In genomic region chr7:47967123-47967522, GRCh38 we compare ENCODE assay signal across 23 cellular contexts. TPM values are rescaled to one million over a fixed set of nuclear protein-coding genes. Genes with fewer than 3 reads are reported as not detected.
DNase-seq lines count a peak whose midpoint lies in the region; ATAC-seq lines count a peak whose summit lies in the region.
"Had no signal": no experiment of that assay in that cellular context is flagged by ENCODE, and none has a peak within 500 bp of the region (broad histone marks: within the 10 kb centered on the region; RNA-seq: fewer than 3 reads in every experiment).

No MANE protein-coding gene starts in this region.

- H3K27ac Mint-ChIP-seq in activated naive CD8-positive, alpha-beta T cell, result peak overlapping the region; percentile 75
- H3K27ac Mint-ChIP-seq in activated naive CD8-positive, alpha-beta T cell treated with anti-CD3 and anti-CD28 coated beads, Interleukin-2, amount 50 U/mL, for 24 hours, result no peak overlapping the region
- H3K27ac Mint-ChIP-seq in CD4-positive, alpha-beta memory T cell, result peak overlapping the region in 4 of 7 donors; percentile 3 to 86 (median 60)
- H3K27ac Mint-ChIP-seq in central memory CD8-positive, alpha-beta T cell (ENCODE audit: low read depth), result peak overlapping the region; percentile 11
- no peak overlapping the region for H3K27ac Mint-ChIP-seq in activated CD4-positive, alpha-beta memory T cell treated with anti-CD3 and anti-CD28 coated beads for 36 hours
- H3K27ac Mint-ChIP-seq: B cell had no signal

- no peak overlapping the region for H3K4me2 ChIP-seq in mesenchymal stem cell (ENCODE audit: low read length, poor library complexity, severe bottlenecking)
- H3K4me2 ChIP-seq: A549 had no signal

- H3K14ac ChIP-seq in mesenchymal stem cell (ENCODE audit: low read length in 2 of 2), result no peak overlapping the region

- CTCF ChIA-PET in CD4-positive, alpha-beta memory T cell (lab: Charles Lee; ENCODE audit: partially characterized antibody), result interaction anchor here (0.9 to 1.2 kb wide), 2 partner anchors 22 to 144 kb away, joined by 3 to 4 read pairs; no protein-coding TSS in a partner anchor
- CTCF ChIA-PET in activated CD4-positive, alpha-beta memory T cell treated with anti-CD3 and anti-CD28 coated beads for 36 hours (lab: Charles Lee), result interaction anchor here (0.7 to 2.8 kb wide), 3 partner anchors 22 to 144 kb away, joined by 3 to 20 read pairs (median 8); no protein-coding TSS in a partner anchor

- no peaks in the 10 kb centered on the region for H3K27me3 ChIP-seq in CD4-positive, alpha-beta memory T cell (ENCODE audit: insufficient read depth, low read length)
- H3K27me3 ChIP-seq in mesenchymal stem cell (ENCODE audit: control insufficient read depth in 1 of 2, insufficient read depth in 1 of 2, low read length in 2 of 2), result no peaks in the 10 kb centered on the region
- H3K27me3 ChIP-seq: MG63 had no signal

- no peak overlapping the region for H3K4me3 Mint-ChIP-seq in activated naive CD8-positive, alpha-beta T cell
- no peak overlapping the region for H3K4me3 Mint-ChIP-seq in activated naive CD8-positive, alpha-beta T cell treated with anti-CD3 and anti-CD28 coated beads, Interleukin-2, amount 50 U/mL, for 24 hours
- no peak overlapping the region for H3K4me3 Mint-ChIP-seq in CD4-positive, alpha-beta memory T cell
- H3K4me3 Mint-ChIP-seq in central memory CD8-positive, alpha-beta T cell, result no peak overlapping the region
- no peak overlapping the region for H3K4me3 Mint-ChIP-seq in activated CD4-positive, alpha-beta memory T cell treated with anti-CD3 and anti-CD28 coated beads for 36 hours
- H3K4me3 Mint-ChIP-seq: B cell, CD14-positive monocyte had no signal

- H3K9me3 Mint-ChIP-seq in activated naive CD8-positive, alpha-beta T cell (ENCODE audit: low read depth), result no peaks in the 10 kb centered on the region
- H3K9me3 Mint-ChIP-seq in activated naive CD8-positive, alpha-beta T cell treated with anti-CD3 and anti-CD28 coated beads, Interleukin-2, amount 50 U/mL, for 24 hours, result no peaks in the 10 kb centered on the region
- peaks cover 0 to 1% (median 0%) of the 10 kb centered on the region in 8 donors for H3K9me3 Mint-ChIP-seq in CD4-positive, alpha-beta memory T cell
- no peaks in the 10 kb centered on the region for H3K9me3 Mint-ChIP-seq in central memory CD8-positive, alpha-beta T cell
- no peaks in the 10 kb centered on the region for H3K9me3 Mint-ChIP-seq in activated CD4-positive, alpha-beta memory T cell treated with anti-CD3 and anti-CD28 coated beads for 36 hours

- H2BK12ac ChIP-seq in mesenchymal stem cell (ENCODE audit: low read length in 2 of 2), result peak overlapping the region in 1 of 2 experiments; percentile 49

- no peak for DNase-seq in activated naive CD8-positive, alpha-beta T cell treated with anti-CD3 and anti-CD28 coated beads, Interleukin-2, amount 50 U/mL, for 24 hours
- no peak for DNase-seq in CD4-positive, alpha-beta memory T cell
- no peak for DNase-seq in central memory CD8-positive, alpha-beta T cell (ENCODE audit: low spot score in 2 of 2)
- DNase-seq in mesenchymal stem cell (no peak), activated gamma-delta T cell (lab: John Stamatoyannopoulos, UW) (no peak), DMS 273 (lab: John Stamatoyannopoulos, UW; ENCODE audit: unreplicated experiment) (no peak)
- DNase-seq in activated CD4-positive, alpha-beta memory T cell treated with anti-CD3 and anti-CD28 coated beads for 36 hours, result no peak
- DNase-seq: COR-L47, DMS 273 treated with DMSO at 0.1 percent for 48 hours, DMS79 treated with DMSO at 0.1 percent for 48 hours, H7, MG63, NCI-H1417 treated with DMSO at 0.1 percent for 48 hours, NCI-H187, NCI-H446 treated with DMSO at 0.1 percent for 48 hours, NCI-H526 treated with DMSO at 0.1 percent for 48 hours, OCI-M1 had no signal

- peak overlapping the region; percentile 24 for H4K8ac ChIP-seq in mesenchymal stem cell (ENCODE audit: low read length)

- H3K9ac ChIP-seq in mesenchymal stem cell (ENCODE audit: low read length), result no peak overlapping the region

- H3K4me3 ChIP-seq in CD4-positive, alpha-beta memory T cell (ENCODE audit: low read length in 2 of 2), result no peak overlapping the region
- no peak overlapping the region for H3K4me3 ChIP-seq in mesenchymal stem cell (ENCODE audit: insufficient read depth in 1 of 2, low read depth in 1 of 2, low read length in 2 of 2)
- H3K4me3 ChIP-seq: A549, GM12878, K562, MG63 had no signal

- H2AFZ ChIP-seq in mesenchymal stem cell (ENCODE audit: low read depth, low read length), result no peak overlapping the region

- 96% methylated on average over 5 of the region's 5 CpGs for WGBS in mesenchymal stem cell

- no peaks in the 10 kb centered on the region for H3K27me3 Mint-ChIP-seq in activated naive CD8-positive, alpha-beta T cell
- no peaks in the 10 kb centered on the region for H3K27me3 Mint-ChIP-seq in activated naive CD8-positive, alpha-beta T cell treated with anti-CD3 and anti-CD28 coated beads, Interleukin-2, amount 50 U/mL, for 24 hours
- H3K27me3 Mint-ChIP-seq in CD4-positive, alpha-beta memory T cell, result no peaks in the 10 kb centered on the region
- H3K27me3 Mint-ChIP-seq in central memory CD8-positive, alpha-beta T cell, result no peaks in the 10 kb centered on the region
- H3K27me3 Mint-ChIP-seq in activated CD4-positive, alpha-beta memory T cell treated with anti-CD3 and anti-CD28 coated beads for 36 hours, result no peaks in the 10 kb centered on the region
- H3K27me3 Mint-ChIP-seq: B cell had no signal

- H3K27ac ChIP-seq in CD4-positive, alpha-beta memory T cell (ENCODE audit: low read depth, low read length), result no peak overlapping the region
- no peak overlapping the region for H3K27ac ChIP-seq in mesenchymal stem cell (ENCODE audit: low read length, poor library complexity, severe bottlenecking)
- H3K27ac ChIP-seq: A549 had no signal

- intact Hi-C loops in CD4-positive, alpha-beta memory T cell (cut with micrococcal nuclease), result no loop called here
- intact Hi-C loops in activated CD4-positive, alpha-beta memory T cell treated with anti-CD3 and anti-CD28 coated beads for 36 hours (cut with micrococcal nuclease), result no loop called here

- no peak for ATAC-seq in activated naive CD8-positive, alpha-beta T cell treated with anti-CD3 and anti-CD28 coated beads, Interleukin-2, amount 50 U/mL, for 24 hours
- ATAC-seq in central memory CD8-positive, alpha-beta T cell (replicated peaks; ENCODE audit: extremely low read depth, poor library complexity, severe bottlenecking), result no peak
- ATAC-seq: A549, GM12878, K562 had no signal

- no peak overlapping the region for H3K18ac ChIP-seq in mesenchymal stem cell (ENCODE audit: low read depth in 1 of 2, low read length in 2 of 2)

- H2AK5ac ChIP-seq in mesenchymal stem cell (ENCODE audit: low read length, severe bottlenecking), result no peak overlapping the region

- H3K4me1 ChIP-seq in CD4-positive, alpha-beta memory T cell (ENCODE audit: insufficient read depth, low read length), result no peaks in the 10 kb centered on the region
- H3K4me1 ChIP-seq in mesenchymal stem cell (ENCODE audit: control insufficient read depth, insufficient read depth, low read depth, low read length), result peaks cover 2% of the 10 kb centered on the region
- H3K4me1 ChIP-seq: A549 had no signal

- no peak overlapping the region for H3K23ac ChIP-seq in mesenchymal stem cell (ENCODE audit: low read length in 2 of 2)

- H2BK5ac ChIP-seq in mesenchymal stem cell (ENCODE audit: low read depth, low read length, poor library complexity, severe bottlenecking), result no peak overlapping the region

- POLR2A ChIA-PET in CD4-positive, alpha-beta memory T cell (lab: Charles Lee; ENCODE audit: partially characterized antibody), result no interaction called here
- POLR2A ChIA-PET in activated CD4-positive, alpha-beta memory T cell treated with anti-CD3 and anti-CD28 coated beads for 36 hours (lab: Charles Lee), result no interaction called here

- H3K79me1 ChIP-seq in mesenchymal stem cell (replicated peaks; ENCODE audit: low read length, poor library complexity, severe bottlenecking), result peaks cover 26% of the 10 kb centered on the region

- no peaks in the 10 kb centered on the region for H3K9me3 ChIP-seq in CD4-positive, alpha-beta memory T cell (ENCODE audit: control insufficient read depth in 1 of 2, low read length in 2 of 2)
- no peaks in the 10 kb centered on the region for H3K9me3 ChIP-seq in mesenchymal stem cell (ENCODE audit: control insufficient read depth, low read length)
- H3K9me3 ChIP-seq: A549, MG63 had no signal

- H3K4ac ChIP-seq in mesenchymal stem cell (ENCODE audit: low read depth in 1 of 2, low read length in 2 of 2), result no peak overlapping the region

- peaks cover 31% of the 10 kb centered on the region for H3K4me1 Mint-ChIP-seq in activated naive CD8-positive, alpha-beta T cell (ENCODE audit: low read depth)
- peaks cover 10% of the 10 kb centered on the region for H3K4me1 Mint-ChIP-seq in activated naive CD8-positive, alpha-beta T cell treated with anti-CD3 and anti-CD28 coated beads, Interleukin-2, amount 50 U/mL, for 24 hours
- H3K4me1 Mint-ChIP-seq in CD4-positive, alpha-beta memory T cell, result peaks cover 12 to 21% (median 17%) of the 10 kb centered on the region in 4 donors
- H3K4me1 Mint-ChIP-seq in central memory CD8-positive, alpha-beta T cell, result peaks cover 39% of the 10 kb centered on the region
- peaks cover 15% of the 10 kb centered on the region for H3K4me1 Mint-ChIP-seq in activated CD4-positive, alpha-beta memory T cell treated with anti-CD3 and anti-CD28 coated beads for 36 hours (ENCODE audit: low read depth)

- peaks cover 25% of the 10 kb centered on the region for H3K36me3 Mint-ChIP-seq in activated naive CD8-positive, alpha-beta T cell
- peaks cover 57% of the 10 kb centered on the region for H3K36me3 Mint-ChIP-seq in activated naive CD8-positive, alpha-beta T cell treated with anti-CD3 and anti-CD28 coated beads, Interleukin-2, amount 50 U/mL, for 24 hours (ENCODE audit: low read depth)
- H3K36me3 Mint-ChIP-seq in CD4-positive, alpha-beta memory T cell, result peaks cover 74 to 91% of the 10 kb centered on the region in 2 donors
- peaks cover 79% of the 10 kb centered on the region for H3K36me3 Mint-ChIP-seq in central memory CD8-positive, alpha-beta T cell (ENCODE audit: insufficient read depth)
- peaks cover 65% of the 10 kb centered on the region for H3K36me3 Mint-ChIP-seq in activated CD4-positive, alpha-beta memory T cell treated with anti-CD3 and anti-CD28 coated beads for 36 hours

- H3K36me3 ChIP-seq in CD4-positive, alpha-beta memory T cell (ENCODE audit: insufficient read depth, low read length), result peaks cover 73% of the 10 kb centered on the region
- H3K36me3 ChIP-seq in mesenchymal stem cell (ENCODE audit: control insufficient read depth in 1 of 2, insufficient read depth in 2 of 2, low read depth in 1 of 2, low read length in 2 of 2), result peaks cover 45 to 85% of the 10 kb centered on the region in 2 experiments

- no peak overlapping the region for H2BK15ac ChIP-seq in mesenchymal stem cell (ENCODE audit: low read depth, poor library complexity, severe bottlenecking)

- no peak overlapping the region for H4K91ac ChIP-seq in mesenchymal stem cell (ENCODE audit: low read length)

- no peak overlapping the region for H2BK120ac ChIP-seq in mesenchymal stem cell (ENCODE audit: low read depth, low read length)

RNA-seq across cellular contexts. Expression of gene HUS1, which starts 12.3 kb away (rescaled TPM):
- total RNA-seq in CD4-positive, alpha-beta memory T cell, result 10 to 100 TPM; 72.5 to 74.1 TPM
- polyA plus RNA-seq in CD4-positive, alpha-beta memory T cell, result 10 to 100 TPM; 39.7 to 53.9 TPM
- 23.4 TPM for polyA plus RNA-seq in mesenchymal stem cell (2013, experiment 1 of 2)
- polyA plus RNA-seq in mesenchymal stem cell (2013, experiment 2 of 2), result 22.3 TPM
- 10 to 100 TPM; 38.6 to 38.9 TPM for total RNA-seq in activated CD4-positive, alpha-beta memory T cell treated with anti-CD3 and anti-CD28 coated beads for 36 hours

RNA-seq across cellular contexts. Expression of gene PKD1L1, which starts 18.9 kb away (rescaled TPM):
- under 1 TPM; 0.55 to 0.73 TPM for total RNA-seq in CD4-positive, alpha-beta memory T cell
- not detected for polyA plus RNA-seq in CD4-positive, alpha-beta memory T cell
- polyA plus RNA-seq in mesenchymal stem cell (2013, experiment 1 of 2), result 0.03 TPM
- 0.05 TPM for polyA plus RNA-seq in mesenchymal stem cell (2013, experiment 2 of 2)
- under 1 TPM; 0.17 to 0.19 TPM for total RNA-seq in activated CD4-positive, alpha-beta memory T cell treated with anti-CD3 and anti-CD28 coated beads for 36 hours
- polyA plus RNA-seq: CD14-positive monocyte had no signal

Comparison
In these comparisons a context has a peak if more than half of its experiments do, and no peak if none do; other contexts are left out.
1. H3K27ac Mint-ChIP-seq: peak in activated naive CD8-positive, alpha-beta T cell (single experiment), CD4-positive, alpha-beta memory T cell (4 of 7) and central memory CD8-positive, alpha-beta T cell (single experiment); none in activated naive CD8-positive, alpha-beta T cell treated with anti-CD3 and anti-CD28 coated beads, Interleukin-2, amount 50 U/mL, for 24 hours (single experiment) and activated CD4-positive, alpha-beta memory T cell treated with anti-CD3 and anti-CD28 coated beads for 36 hours (single experiment).